23 cellular contexts compared by ENCODE assay signal in the genomic region with DNA sequence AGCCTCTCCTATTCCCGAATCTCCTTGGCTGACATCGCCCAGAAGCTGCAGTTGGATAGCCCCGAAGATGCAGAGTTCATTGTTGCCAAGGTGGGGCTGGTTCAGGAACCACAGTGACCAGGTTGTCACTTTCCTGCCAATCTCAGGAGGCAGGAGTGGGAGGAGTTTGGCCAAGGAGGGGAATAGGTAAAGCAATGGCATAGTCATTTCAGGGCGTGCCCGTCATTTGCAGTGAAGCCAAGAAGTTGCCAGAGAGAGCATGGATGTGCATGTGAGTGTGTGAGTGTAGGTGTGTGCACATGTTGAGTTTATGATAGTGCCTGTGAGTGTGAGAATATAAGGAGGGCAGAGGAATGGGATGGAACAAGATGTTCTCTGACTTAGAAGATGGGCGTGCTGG. TPM values are rescaled to one million over a fixed set of nuclear protein-coding genes. Genes with fewer than 3 reads are reported as not detected.
"Had no signal": no experiment of that assay in that cellular context is flagged by ENCODE, and none has a peak within 500 bp of the region (broad histone marks: within the 10 kb centered on the region; RNA-seq: fewer than 3 reads in every experiment).

No MANE protein-coding gene starts in this region.

- ATAC-seq: gastroesophageal sphincter; natural killer cell treated with Interleukin-12 subunit alpha and Interleukin-12 subunit beta and Interleukin-15 and Interleukin-18, amount 100 ng/mL, for 72 hours; stimulated activated naive B cell treated with anti-CD40 and anti-IgM and Interleukin-4, amounts not matched to agents 10 μg/mL and 1 μg/mL and 100 μg/mL, for 72 hours had no signal

- H3K36me3 ChIP-seq: uterus had no signal

- H3K4me3 ChIP-seq: dorsolateral prefrontal cortex, gastroesophageal sphincter, heart left ventricle, sigmoid colon, uterus had no signal

- H3K9me3 ChIP-seq: gastroesophageal sphincter, heart left ventricle, sigmoid colon, uterus had no signal

- H3K27me3 ChIP-seq: dorsolateral prefrontal cortex, gastroesophageal sphincter, heart left ventricle, sigmoid colon, uterus had no signal

- H3K4me1 ChIP-seq: sigmoid colon, uterus had no signal

- DNase-seq: activated CD4-positive, alpha-beta T cell treated with anti-CD3 and anti-CD28 coated beads, Interleukin-2, amount 10 ng/mL, durations not matched to agents 7 days and 5 days; activated CD4-positive, CD25-positive, alpha-beta regulatory T cell; activated CD8-positive, alpha-beta memory T cell treated with anti-CD3 and anti-CD28 coated beads for 24 hours; activated CD8-positive, alpha-beta memory T cell treated with anti-CD3 and anti-CD28 coated beads, Interleukin-2, amount 50 U/mL, for 48 hours; activated gamma-delta T cell; amniotic stem cell; dorsolateral prefrontal cortex; endodermal cell; erythroblast; heart left ventricle; mesenchymal stem cell; nucleus accumbens; sigmoid colon; stimulated activated naive B cell treated with anti-CD40 and anti-IgM and Interleukin-4, amounts not matched to agents 10 μg/mL and 1 μg/mL and 100 μg/mL, for 72 hours; T1000; uterus had no signal

- H3K27ac ChIP-seq: heart left ventricle, sigmoid colon, uterus had no signal

RNA-seq across cellular contexts. Expression of gene CSF3, which starts 19.8 kb away (rescaled TPM):
- total RNA-seq: activated CD4-positive, alpha-beta T cell treated with anti-CD3 and anti-CD28 coated beads, Interleukin-2, amount 10 ng/mL, durations not matched to agents 7 days and 5 days; cardiac septum; endodermal cell; kidney epithelial cell; liver; renal cortical epithelial cell; T-helper 1 cell treated with Interleukin-12 subunit alpha and Interleukin-12 subunit beta and Interleukin-4 antibody, amounts not matched to agents 30 ng/mL and 1 ng/mL, for 36 hours had no signal
- polyA plus RNA-seq: liver had no signal

RNA-seq across cellular contexts. Expression of gene GSDMA, which starts 32.6 kb away (rescaled TPM):
- total RNA-seq: endodermal cell, kidney epithelial cell, renal cortical epithelial cell had no signal
